12 cellular contexts compared by ENCODE assay signal in genomic region chr11:103325686-103326069, GRCh38.
DNase-seq lines count a peak whose midpoint lies in the region; ATAC-seq, FAIRE-seq and TF ChIP-seq lines count a peak whose summit lies in the region.
"Had no signal": no experiment of that assay in that cellular context is flagged by ENCODE, and none has a peak within 500 bp of the region (broad histone marks: within the 10 kb centered on the region; RNA-seq: fewer than 3 reads in every experiment).

No MANE protein-coding gene starts in this region.

- no peak overlapping the region for H3K4me3 ChIP-seq in PC-3 (ENCODE audit: low read length)
- H3K4me3 ChIP-seq in naive thymus-derived CD4-positive, alpha-beta T cell (ENCODE audit: low read length), result no peak overlapping the region

- H3K4me2 ChIP-seq in PC-3 (ENCODE audit: low read length), result 0 out of 2 replicates have a peak overlapping the region, but pooled peaks have one; percentile 19

- H3K9me3 Mint-ChIP-seq in naive thymus-derived CD4-positive, alpha-beta T cell, result no peaks in the 10 kb centered on the region
- H3K9me3 Mint-ChIP-seq: activated CD4-positive, alpha-beta T cell treated with anti-CD3 and anti-CD28 coated beads, Interleukin-2, amount 10 ng/mL, durations not matched to agents 7 days and 5 days; stimulated activated naive CD8-positive, alpha-beta T cell treated with anti-CD3 and anti-CD28 coated beads, Interleukin-15, amount 100 ng/mL, for 72 hours had no signal

- no peaks in the 10 kb centered on the region for H3F3A ChIP-seq in PC-3 (ENCODE audit: low read length, unreplicated experiment)

- H3K36me3 ChIP-seq in PC-3 (ENCODE audit: low read depth, low read length), result no peaks in the 10 kb centered on the region
- H3K36me3 ChIP-seq in naive thymus-derived CD4-positive, alpha-beta T cell (ENCODE audit: control insufficient read depth in 2 of 3, insufficient read depth in 3 of 3, low read length in 3 of 3), result no peaks in the 10 kb centered on the region

- no peak for DNase-seq in PC-3
- DNase-seq in naive thymus-derived CD4-positive, alpha-beta T cell, result no peak
- DNase-seq in activated naive CD4-positive, alpha-beta T cell treated with anti-CD3 and anti-CD28 coated beads, Interleukin-2, amount 50 U/mL, for 16 hours, result no peak
- no peak for DNase-seq in RWPE1 (ENCODE audit: low spot score)
- DNase-seq in H54 (ENCODE audit: insufficient read length, low spot score), result no peak
- DNase-seq: activated effector memory CD4-positive, alpha-beta T cell treated with Interleukin-2 at 50 U/mL for 16 hours; stimulated activated CD4-positive, alpha-beta T cell treated with anti-CD3 and anti-CD28 coated beads, Interleukin-4, amount 100 ng/mL, for 4 hours had no signal

- POLR2A ChIA-PET in PC-3 (lab: Charles Lee; ENCODE audit: unreplicated experiment), result no interaction called here
- POLR2A ChIA-PET in naive thymus-derived CD4-positive, alpha-beta T cell (lab: Charles Lee), result no interaction called here
- POLR2A ChIA-PET in RWPE1 (lab: Yijun Ruan, JAX; ENCODE audit: low non-redundant PET), result no interaction called here

- TF ChIP-seq CTCF in PC-3 (conservative IDR thresholded peaks at IDR 0.05; ENCODE audit: low read depth, low read length), result no peak
- TF ChIP-seq CTCF in RWPE1 (conservative IDR thresholded peaks at IDR 0.05; ENCODE audit: low read depth), result no peak

- peaks cover 0 to 8% (median 7%) of the 10 kb centered on the region in 7 donors for H3K4me1 Mint-ChIP-seq in naive thymus-derived CD4-positive, alpha-beta T cell

- H4K20me1 ChIP-seq in PC-3 (ENCODE audit: low read length), result no peaks in the 10 kb centered on the region

- H3K9me2 ChIP-seq in PC-3 (replicated peaks; ENCODE audit: low read length), result no peaks in the 10 kb centered on the region

- H3K9ac ChIP-seq in PC-3 (ENCODE audit: low read length), result no peak overlapping the region

- no peak for FAIRE-seq in H54 (lab: Jason Lieb, UNC)

- H2AFZ ChIP-seq in PC-3 (ENCODE audit: low read length), result peak overlapping the region; percentile 40; the same call in 1 of the 2 replicates

- H3K4me1 ChIP-seq in PC-3 (ENCODE audit: insufficient read depth, low read length), result no peaks in the 10 kb centered on the region; the same call in 1 of the 2 replicates
- H3K4me1 ChIP-seq in naive thymus-derived CD4-positive, alpha-beta T cell (ENCODE audit: control insufficient read depth in 2 of 2, insufficient read depth in 2 of 2, low read length in 2 of 2), result no peaks in the 10 kb centered on the region

- no peaks in the 10 kb centered on the region for H3K9me3 ChIP-seq in PC-3 (ENCODE audit: low read length)
- no peaks in the 10 kb centered on the region for H3K9me3 ChIP-seq in naive thymus-derived CD4-positive, alpha-beta T cell (ENCODE audit: control insufficient read depth in 2 of 3, low read length in 3 of 3)

- CTCF ChIA-PET in PC-3 (lab: Charles Lee) (interaction anchor here (0.6 kb wide), 1 partner anchor 185 kb away, joined by 3 read pairs; no protein-coding TSS in a partner anchor), RWPE1 (lab: Yijun Ruan, JAX) (interaction anchor here (0.6 to 1.3 kb wide), 7 partner anchors 11 to 999 kb away, joined by 3 to 5 read pairs (median 3); no protein-coding TSS in a partner anchor)
- CTCF ChIA-PET in naive thymus-derived CD4-positive, alpha-beta T cell (lab: Charles Lee), result no interaction called here

- no peak overlapping the region for H3K27ac Mint-ChIP-seq in naive thymus-derived CD4-positive, alpha-beta T cell
- H3K27ac Mint-ChIP-seq: activated CD4-positive, alpha-beta T cell treated with anti-CD3 and anti-CD28 coated beads, Interleukin-2, amount 10 ng/mL, durations not matched to agents 7 days and 5 days had no signal

- no peaks in the 10 kb centered on the region for H3K79me2 ChIP-seq in PC-3 (ENCODE audit: low read length)

- no peaks in the 10 kb centered on the region for H3K27me3 ChIP-seq in PC-3 (ENCODE audit: low read length)
- no peaks in the 10 kb centered on the region for H3K27me3 ChIP-seq in naive thymus-derived CD4-positive, alpha-beta T cell (ENCODE audit: control insufficient read depth in 2 of 2, insufficient read depth in 2 of 2, low read length in 2 of 2)

- H3K27me3 Mint-ChIP-seq in naive thymus-derived CD4-positive, alpha-beta T cell, result peaks cover 2 to 10% (median 4%) of the 10 kb centered on the region in 5 donors
- H3K27me3 Mint-ChIP-seq: stimulated activated naive CD8-positive, alpha-beta T cell treated with anti-CD3 and anti-CD28 coated beads, Interleukin-15, amount 100 ng/mL, for 72 hours had no signal

- intact Hi-C loops in PC-3 (cut with micrococcal nuclease), result loop anchor here (1.0 to 5.0 kb wide), 4 partner anchors 107 to 276 kb away; no protein-coding TSS in a partner anchor
- intact Hi-C loops in naive thymus-derived CD4-positive, alpha-beta T cell (cut with micrococcal nuclease), result loop anchor here in 1 of 2 donors (1.0 kb wide), 1 partner anchor 276 kb away; no protein-coding TSS in a partner anchor

- peaks cover 0 to 19% (median 4%) of the 10 kb centered on the region in 5 donors for H3K36me3 Mint-ChIP-seq in naive thymus-derived CD4-positive, alpha-beta T cell

- ATAC-seq in GM18867 (IDR thresholded peaks at IDR 0.05; ENCODE audit: unreplicated experiment), result peak; percentile 11
- peak; percentile 32 for ATAC-seq in HG02642 (IDR thresholded peaks at IDR 0.05; ENCODE audit: poor library complexity, unreplicated experiment)
- no peak for ATAC-seq in PC-3
- ATAC-seq in naive thymus-derived CD4-positive, alpha-beta T cell, result peak; percentile 6
- no peak for ATAC-seq in HG03442 (IDR thresholded peaks at IDR 0.05; ENCODE audit: unreplicated experiment)

- peak overlapping the region in 1 of 10 donors; percentile 16 for H3K4me3 Mint-ChIP-seq in naive thymus-derived CD4-positive, alpha-beta T cell
- H3K4me3 Mint-ChIP-seq: activated CD4-positive, alpha-beta T cell treated with anti-CD3 and anti-CD28 coated beads, Interleukin-2, amount 10 ng/mL, durations not matched to agents 7 days and 5 days had no signal

- TF ChIP-seq POLR2A in H54 (IDR thresholded peaks at IDR 0.05; ENCODE audit: low read depth, low read length), result no peak

- BruUV-seq in PC-3 (replicated peaks; lab: Mats Ljungman, UMichigan), result no TSS peak

- no peak overlapping the region for H3K27ac ChIP-seq in PC-3 (ENCODE audit: low read length)
- no peak overlapping the region for H3K27ac ChIP-seq in naive thymus-derived CD4-positive, alpha-beta T cell (ENCODE audit: low read depth, low read length)
- no peak overlapping the region for H3K27ac ChIP-seq in RWPE1

Comparison
In these comparisons a context has a peak if more than half of its experiments do, and no peak if none do; other contexts are left out.
1. ATAC-seq: peak in GM18867 (single experiment), HG02642 (single experiment) and naive thymus-derived CD4-positive, alpha-beta T cell (single experiment); none in PC-3 (single experiment) and HG03442 (single experiment).